Comparison of ENCODE assay signal across 11 cellular contexts in genomic region chr6:157962601-157963084, GRCh38. TPM values are rescaled to one million over a fixed set of nuclear protein-coding genes. Genes with fewer than 3 reads are reported as not detected.
A peak's percentile ranks its signal among the peaks of the same experiment; 100 is the strongest.
DNase-seq lines count a peak whose midpoint lies in the region; ATAC-seq, FAIRE-seq and TF ChIP-seq lines count a peak whose summit lies in the region.
"Had no signal": no experiment of that assay in that cellular context is flagged by ENCODE, and none has a peak within 500 bp of the region (broad histone marks: within the 10 kb centered on the region; RNA-seq: fewer than 3 reads in every experiment).

No MANE protein-coding gene starts in this region.

- no peak for FAIRE-seq in GM12892 (lab: Jason Lieb, UNC)

- H3K27me3 Mint-ChIP-seq in natural killer cell (ENCODE audit: low read depth in 2 of 2): peaks cover 6 to 9% of the 10 kb centered on the region in 2 donors

- H3K27ac Mint-ChIP-seq in natural killer cell: no peak overlapping the region

- DNase-seq in GM03348 (ENCODE audit: low spot score): peak; percentile 60
- DNase-seq in brain microvascular endothelial cell: peak; percentile 73
- DNase-seq in natural killer cell: no peak
- DNase-seq in cardiac septum (ENCODE audit: low spot score): no peak
- no peak for DNase-seq in GM12892 (ENCODE audit: insufficient read length)
- DNase-seq in prostate gland (ENCODE audit: low spot score): no peak
- DNase-seq: NCI-H1436 had no signal

- peaks cover 7 to 10% of the 10 kb centered on the region in 2 donors for H3K9me3 Mint-ChIP-seq in natural killer cell

- WGBS in prostate gland: 85% methylated on average over 11 of the region's 11 CpGs

- H3K4me3 Mint-ChIP-seq in natural killer cell: peak overlapping the region; percentile 67
- H3K4me3 Mint-ChIP-seq: neural crest cell had no signal

- TF ChIP-seq POLR2A in GM12892 (IDR thresholded peaks at IDR 0.05; ENCODE audit: low read depth, low read length): no peak
- TF ChIP-seq POLR2A in prostate gland (IDR thresholded peaks at IDR 0.05): no peak

- in situ Hi-C loops in brain microvascular endothelial cell (cut with HindIII; ENCODE audit: low pct_ligation_motif_present, low sequenced_read_pairs): no loop called here

- peak overlapping the region; percentile 85 for H3K27ac ChIP-seq in brain microvascular endothelial cell
- no peak overlapping the region for H3K27ac ChIP-seq in prostate gland

- H3K4me1 ChIP-seq in prostate gland (replicated peaks): no peaks in the 10 kb centered on the region

- H3K4me3 ChIP-seq in brain microvascular endothelial cell (ENCODE audit: low read depth, low read length): no peak overlapping the region
- no peak overlapping the region for H3K4me3 ChIP-seq in prostate gland

- ATAC-seq in SK-N-SH treated with all-trans-retinoic acid at 6 μM for 48 hours (peak; percentile 83), natural killer cell (no peak), HG03025 (IDR thresholded peaks at IDR 0.05; ENCODE audit: low FRiP score, unreplicated experiment) (no peak)
- ATAC-seq: Panc1 had no signal

- intact Hi-C loops in natural killer cell (cut with micrococcal nuclease) (no loop called here), cardiac septum (cut with DNase I) (no loop called here), prostate gland (cut with DNase I) (no loop called here)

- peaks cover 14% of the 10 kb centered on the region in 2 donors for H3K4me1 Mint-ChIP-seq in natural killer cell
- H3K4me1 Mint-ChIP-seq: neural crest cell had no signal

- H3K36me3 ChIP-seq in brain microvascular endothelial cell (replicated peaks) (no peaks in the 10 kb centered on the region), prostate gland (no peaks in the 10 kb centered on the region)

- H3K36me3 Mint-ChIP-seq in natural killer cell: peaks cover 17% of the 10 kb centered on the region

- H3K27me3 ChIP-seq in brain microvascular endothelial cell (replicated peaks) (no peaks in the 10 kb centered on the region), prostate gland (replicated peaks; ENCODE audit: insufficient read depth) (no peaks in the 10 kb centered on the region)

- H3K9me3 ChIP-seq in prostate gland: no peaks in the 10 kb centered on the region

- TF ChIP-seq CTCF in brain microvascular endothelial cell (IDR thresholded peaks at IDR 0.05; ENCODE audit: low read depth, low read length, missing control alignments) (no peak), natural killer cell (IDR thresholded peaks at IDR 0.05) (no peak), prostate gland (IDR thresholded peaks at IDR 0.05) (no peak)

TF ChIP-seq in SK-N-SH treated with all-trans-retinoic acid at 6 μM for 48 hours, 23 proteins besides CTCF, POLR2A, EP300 and RAD21:
- no peak for TF ChIP-seq ZC3H10 (CRISPR knock-in tag; IDR thresholded peaks at IDR 0.05)
- TF ChIP-seq OSR1 (CRISPR knock-in tag; IDR thresholded peaks at IDR 0.05): no peak
- TF ChIP-seq TOX (CRISPR knock-in tag; IDR thresholded peaks at IDR 0.05; ENCODE audit: borderline replicate concordance): no peak
- TF ChIP-seq PPARA (CRISPR knock-in tag; IDR thresholded peaks at IDR 0.05; ENCODE audit: borderline replicate concordance): no peak
- no peak for TF ChIP-seq TCF4 (CRISPR knock-in tag; IDR thresholded peaks at IDR 0.05; ENCODE audit: borderline replicate concordance)
- no peak for TF ChIP-seq ARNTL (CRISPR knock-in tag; IDR thresholded peaks at IDR 0.05; ENCODE audit: borderline replicate concordance, low read depth)
- TF ChIP-seq SNAI2 (CRISPR knock-in tag; IDR thresholded peaks at IDR 0.05): no peak
- TF ChIP-seq PATZ1 (CRISPR knock-in tag; IDR thresholded peaks at IDR 0.05; ENCODE audit: borderline replicate concordance): no peak
- no peak for TF ChIP-seq ZNF8 (CRISPR knock-in tag; IDR thresholded peaks at IDR 0.05)
- TF ChIP-seq POU6F1 (CRISPR knock-in tag; IDR thresholded peaks at IDR 0.05; ENCODE audit: borderline replicate concordance, low read depth): no peak

RNA-seq across cellular contexts. Expression of gene SYNJ2, which starts 19.0 kb away (rescaled TPM):
- total RNA-seq in natural killer cell (10 to 100 TPM; 24.4 to 47.0 (median 28.0) TPM), cardiac septum (24.0 TPM), prostate gland (10 to 100 TPM; 19.7 to 19.9 TPM)
- polyA plus RNA-seq in GM12892 (2012; ENCODE audit: missing spikeins): 2.7 TPM

Comparison
In these comparisons a context has a peak if more than half of its experiments do, and no peak if none do; other contexts are left out.
1. DNase-seq: peak in GM03348 (single experiment) and brain microvascular endothelial cell (single experiment); none in natural killer cell (single experiment), cardiac septum (single experiment), GM12892 (single experiment) and prostate gland (single experiment).